Comparison of ENCODE assay signal across 22 cellular contexts in genomic region chr18:24674236-24675004, GRCh38.
DNase-seq lines count a peak whose midpoint lies in the region; ATAC-seq and TF ChIP-seq lines count a peak whose summit lies in the region.
"Had no signal": no experiment of that assay in that cellular context is flagged by ENCODE, and none has a peak within 500 bp of the region (broad histone marks: within the 10 kb centered on the region; RNA-seq: fewer than 3 reads in every experiment).

No MANE protein-coding gene starts in this region.

- peaks cover 13% of the 10 kb centered on the region for H3K4me1 ChIP-seq in IMR-90 (ENCODE audit: control insufficient read depth, insufficient read depth, low read length)
- H3K4me1 ChIP-seq: BLaER1 treated with 17β-estradiol and CSF1 and Interleukin-3, amounts not matched to agents 10 nM and 100 nM had no signal

- peak overlapping the region; percentile 60; the same call in 1 of the 2 replicates for H2AK5ac ChIP-seq in IMR-90 (ENCODE audit: low read depth, low read length)

- no peak overlapping the region for H3K27ac Mint-ChIP-seq in activated CD4-positive, alpha-beta T cell treated with anti-CD3 and anti-CD28 coated beads for 36 hours
- H3K27ac Mint-ChIP-seq in activated naive CD8-positive, alpha-beta T cell: peak overlapping the region; percentile 13
- H3K27ac Mint-ChIP-seq in activated naive CD8-positive, alpha-beta T cell treated with anti-CD3 and anti-CD28 coated beads for 36 hours: no peak overlapping the region
- peak overlapping the region; percentile 78 for H3K27ac Mint-ChIP-seq in activated T-helper 2 cell treated with anti-CD3 and anti-CD28 coated beads, Interferon-gamma antibody, Interleukin-2, Interleukin-4, amounts not matched to agents 10 μg/mL and 5 μg/mL and 100 μg/mL, durations not matched to agents 14 hours and 24 hours and 36 hours
- H3K27ac Mint-ChIP-seq: CD4-positive, alpha-beta memory T cell; IgD-negative memory B cell had no signal

- no peak overlapping the region for H2AFZ ChIP-seq in IMR-90 (replicated peaks; ENCODE audit: low read length, poor library complexity)

- DNase-seq in activated CD4-positive, alpha-beta T cell treated with anti-CD3 and anti-CD28 coated beads for 36 hours: peak; percentile 16
- no peak for DNase-seq in activated CD4-positive, alpha-beta T cell treated with anti-CD3 and anti-CD28 coated beads for 1 hour
- no peak for DNase-seq in activated naive CD8-positive, alpha-beta T cell treated with anti-CD3 and anti-CD28 coated beads for 36 hours
- no peak for DNase-seq in IMR-90
- DNase-seq in activated T-helper 2 cell treated with anti-CD3 and anti-CD28 coated beads, Interferon-gamma antibody, Interleukin-2, Interleukin-4, amounts not matched to agents 10 μg/mL and 5 μg/mL and 100 μg/mL, durations not matched to agents 14 hours and 24 hours and 36 hours (ENCODE audit: low spot score): no peak
- DNase-seq in OCI-M1 (lab: John Stamatoyannopoulos, UW): no peak
- DNase-seq in activated CD8-positive, alpha-beta memory T cell treated with anti-CD3 and anti-CD28 coated beads for 24 hours: no peak
- DNase-seq: 8988T; CD4-positive, alpha-beta memory T cell; DMS153; GDM1; H7; Karpas-422; NCI-H1417; NCI-H187 treated with DMSO at 0.1 percent for 48 hours; NCI-H2107; NCI-H446 treated with DMSO at 0.1 percent for 48 hours; SIG-M5 had no signal

- no peaks in the 10 kb centered on the region for H3K9me3 ChIP-seq in IMR-90 (ENCODE audit: control insufficient read depth, insufficient read depth, low read length)
- H3K9me3 ChIP-seq: BLaER1 treated with 17β-estradiol and CSF1 and Interleukin-3, amounts not matched to agents 10 nM and 100 nM had no signal

- no peak overlapping the region for H3K14ac ChIP-seq in IMR-90 (replicated peaks; ENCODE audit: low read depth, low read length)

- H3K9me1 ChIP-seq in IMR-90 (ENCODE audit: insufficient read depth, low read length): peaks cover 24% of the 10 kb centered on the region

- H3K9me3 Mint-ChIP-seq in activated CD4-positive, alpha-beta T cell treated with anti-CD3 and anti-CD28 coated beads for 36 hours (ENCODE audit: low read depth): no peaks in the 10 kb centered on the region
- no peaks in the 10 kb centered on the region for H3K9me3 Mint-ChIP-seq in activated naive CD8-positive, alpha-beta T cell (ENCODE audit: low read depth)
- no peaks in the 10 kb centered on the region for H3K9me3 Mint-ChIP-seq in activated naive CD8-positive, alpha-beta T cell treated with anti-CD3 and anti-CD28 coated beads for 36 hours
- H3K9me3 Mint-ChIP-seq in activated T-helper 2 cell treated with anti-CD3 and anti-CD28 coated beads, Interferon-gamma antibody, Interleukin-2, Interleukin-4, amounts not matched to agents 10 μg/mL and 5 μg/mL and 100 μg/mL, durations not matched to agents 14 hours and 24 hours and 36 hours: no peaks in the 10 kb centered on the region
- H3K9me3 Mint-ChIP-seq: CD4-positive, alpha-beta memory T cell; IgD-negative memory B cell had no signal

- no peak overlapping the region for H3K56ac ChIP-seq in IMR-90 (ENCODE audit: extremely low read depth, insufficient read depth, low read length)

- no peaks in the 10 kb centered on the region for H4K20me1 ChIP-seq in IMR-90 (ENCODE audit: insufficient read depth, low read length)
- H4K20me1 ChIP-seq: BLaER1 treated with 17β-estradiol and CSF1 and Interleukin-3, amounts not matched to agents 10 nM and 100 nM had no signal

- no peak overlapping the region for H2AK9ac ChIP-seq in IMR-90 (replicated peaks; ENCODE audit: low read depth, low read length, poor library complexity)

- intact Hi-C loops in activated CD4-positive, alpha-beta T cell treated with anti-CD3 and anti-CD28 coated beads for 36 hours (cut with DNase I, micrococcal nuclease): loop anchor here in 1 of 2 experiments (5.0 kb wide), 1 partner anchor 262 kb away; no protein-coding TSS in a partner anchor
- intact Hi-C loops in IMR-90 (cut with micrococcal nuclease): loop anchor here (10.0 kb wide), 1 partner anchor 190 kb away; no protein-coding TSS in a partner anchor
- intact Hi-C loops in activated T-helper 2 cell treated with anti-CD3 and anti-CD28 coated beads, Interferon-gamma antibody, Interleukin-2, Interleukin-4, amounts not matched to agents 10 μg/mL and 5 μg/mL and 100 μg/mL, durations not matched to agents 14 hours and 24 hours and 36 hours (cut with micrococcal nuclease): loop anchor here (1.0 to 10.0 kb wide), 6 partner anchors 14 to 1543 kb away; partner anchors contain the start of gene HRH4

- no peaks in the 10 kb centered on the region for H3K79me1 ChIP-seq in IMR-90 (ENCODE audit: low read depth in 1 of 2, low read length in 2 of 2)

- no peak overlapping the region for H3K4me3 Mint-ChIP-seq in activated CD4-positive, alpha-beta T cell treated with anti-CD3 and anti-CD28 coated beads for 36 hours
- no peak overlapping the region for H3K4me3 Mint-ChIP-seq in activated naive CD8-positive, alpha-beta T cell
- no peak overlapping the region for H3K4me3 Mint-ChIP-seq in activated naive CD8-positive, alpha-beta T cell treated with anti-CD3 and anti-CD28 coated beads for 36 hours
- H3K4me3 Mint-ChIP-seq in activated T-helper 2 cell treated with anti-CD3 and anti-CD28 coated beads, Interferon-gamma antibody, Interleukin-2, Interleukin-4, amounts not matched to agents 10 μg/mL and 5 μg/mL and 100 μg/mL, durations not matched to agents 14 hours and 24 hours and 36 hours (ENCODE audit: low read depth): no peak overlapping the region
- H3K4me3 Mint-ChIP-seq: CD4-positive, alpha-beta memory T cell; IgD-negative memory B cell had no signal

- no peak overlapping the region for H2BK5ac ChIP-seq in IMR-90 (ENCODE audit: low read depth, low read length, poor library complexity, severe bottlenecking)

- H4K91ac ChIP-seq in IMR-90 (ENCODE audit: insufficient read depth, low read depth, low read length): peak overlapping the region; percentile 19; the same call in 1 of the 2 replicates

- peaks cover 11% of the 10 kb centered on the region for H3K4me1 Mint-ChIP-seq in activated CD4-positive, alpha-beta T cell treated with anti-CD3 and anti-CD28 coated beads for 36 hours
- H3K4me1 Mint-ChIP-seq in activated naive CD8-positive, alpha-beta T cell (ENCODE audit: low read depth): no peaks in the 10 kb centered on the region
- peaks cover 4% of the 10 kb centered on the region for H3K4me1 Mint-ChIP-seq in activated naive CD8-positive, alpha-beta T cell treated with anti-CD3 and anti-CD28 coated beads for 36 hours
- peaks cover 30% of the 10 kb centered on the region for H3K4me1 Mint-ChIP-seq in activated T-helper 2 cell treated with anti-CD3 and anti-CD28 coated beads, Interferon-gamma antibody, Interleukin-2, Interleukin-4, amounts not matched to agents 10 μg/mL and 5 μg/mL and 100 μg/mL, durations not matched to agents 14 hours and 24 hours and 36 hours (ENCODE audit: low read depth)
- H3K4me1 Mint-ChIP-seq: CD4-positive, alpha-beta memory T cell; IgD-negative memory B cell had no signal

- H3K18ac ChIP-seq in IMR-90 (ENCODE audit: low read depth, low read length): peak overlapping the region; percentile 50; the same call in 1 of the 2 replicates

- peak overlapping the region; percentile 58 for H3K4ac ChIP-seq in IMR-90 (ENCODE audit: low read depth, low read length)

- CTCF ChIA-PET in activated CD4-positive, alpha-beta T cell treated with anti-CD3 and anti-CD28 coated beads for 36 hours (lab: Charles Lee): no interaction called here
- CTCF ChIA-PET in IMR-90 (lab: Yijun Ruan, JAX): no interaction called here

- peak overlapping the region; percentile 58 for H4K5ac ChIP-seq in IMR-90 (ENCODE audit: low read depth, low read length)

- no peak for TF ChIP-seq POLR2A in IMR-90 (IDR thresholded peaks at IDR 0.05; ENCODE audit: low read depth, low read length)

- peak overlapping the region; percentile 89 for H2BK120ac ChIP-seq in IMR-90 (ENCODE audit: low read depth, low read length)

- no peak overlapping the region for H3K23ac ChIP-seq in IMR-90 (ENCODE audit: low read depth, low read length)

- no peaks in the 10 kb centered on the region for H3K36me3 ChIP-seq in IMR-90 (ENCODE audit: control insufficient read depth, insufficient read depth, low read length)
- H3K36me3 ChIP-seq: BLaER1 treated with 17β-estradiol and CSF1 and Interleukin-3, amounts not matched to agents 10 nM and 100 nM had no signal

- no peaks in the 10 kb centered on the region for H3K36me3 Mint-ChIP-seq in activated CD4-positive, alpha-beta T cell treated with anti-CD3 and anti-CD28 coated beads for 36 hours (ENCODE audit: low read depth)
- H3K36me3 Mint-ChIP-seq in activated naive CD8-positive, alpha-beta T cell: no peaks in the 10 kb centered on the region
- no peaks in the 10 kb centered on the region for H3K36me3 Mint-ChIP-seq in activated naive CD8-positive, alpha-beta T cell treated with anti-CD3 and anti-CD28 coated beads for 36 hours
- H3K36me3 Mint-ChIP-seq in activated T-helper 2 cell treated with anti-CD3 and anti-CD28 coated beads, Interferon-gamma antibody, Interleukin-2, Interleukin-4, amounts not matched to agents 10 μg/mL and 5 μg/mL and 100 μg/mL, durations not matched to agents 14 hours and 24 hours and 36 hours (ENCODE audit: low read depth): peaks cover 3% of the 10 kb centered on the region
- H3K36me3 Mint-ChIP-seq: CD4-positive, alpha-beta memory T cell had no signal

- dilution Hi-C loops in IMR-90 (cut with HindIII; ENCODE audit: low sequenced_read_pairs, unreplicated experiment): no loop called here

- H3K9ac ChIP-seq in IMR-90 (ENCODE audit: low read depth, low read length): no peak overlapping the region
- H3K9ac ChIP-seq: BLaER1 treated with 17β-estradiol and CSF1 and Interleukin-3, amounts not matched to agents 10 nM and 100 nM had no signal

- WGBS in IMR-90 (ENCODE audit: extremely low coverage in 2 of 2, insufficient read length in 1 of 2), 2 experiments: 90% methylated on average over 3 of the region's 6 CpGs; no CpG with 5 or more reads in 1 of the 2 experiments

- no peak overlapping the region for H3K27ac ChIP-seq in IMR-90 (ENCODE audit: insufficient read depth, low read length)
- H3K27ac ChIP-seq: BLaER1 treated with 17β-estradiol and CSF1 and Interleukin-3, amounts not matched to agents 10 nM and 100 nM had no signal

- TF ChIP-seq RAD21 in IMR-90 (IDR thresholded peaks at IDR 0.05; ENCODE audit: low read length): no peak

- peaks cover 18% of the 10 kb centered on the region for H3K27me3 Mint-ChIP-seq in activated CD4-positive, alpha-beta T cell treated with anti-CD3 and anti-CD28 coated beads for 36 hours
- H3K27me3 Mint-ChIP-seq in activated naive CD8-positive, alpha-beta T cell: peaks cover 10% of the 10 kb centered on the region
- H3K27me3 Mint-ChIP-seq in activated naive CD8-positive, alpha-beta T cell treated with anti-CD3 and anti-CD28 coated beads for 36 hours: peaks cover 9% of the 10 kb centered on the region
- no peaks in the 10 kb centered on the region for H3K27me3 Mint-ChIP-seq in activated T-helper 2 cell treated with anti-CD3 and anti-CD28 coated beads, Interferon-gamma antibody, Interleukin-2, Interleukin-4, amounts not matched to agents 10 μg/mL and 5 μg/mL and 100 μg/mL, durations not matched to agents 14 hours and 24 hours and 36 hours (ENCODE audit: low read depth)

- H4K8ac ChIP-seq in IMR-90 (ENCODE audit: low read depth in 2 of 2, low read length in 2 of 2): peak overlapping the region in 1 of 2 experiments; percentile 5; a peak in 1 of 4 replicates

- H3K4me3 ChIP-seq in IMR-90 (ENCODE audit: insufficient read depth, low read depth, low read length): no peak overlapping the region
- H3K4me3 ChIP-seq: BLaER1 treated with 17β-estradiol and CSF1 and Interleukin-3, amounts not matched to agents 10 nM and 100 nM had no signal

- ATAC-seq in activated CD4-positive, alpha-beta T cell treated with anti-CD3 and anti-CD28 coated beads for 36 hours: peak; percentile 64
- ATAC-seq in IMR-90 (ENCODE audit: low read depth): no peak
- ATAC-seq: Panc1 had no signal

- H3K27me3 ChIP-seq in IMR-90 (ENCODE audit: control insufficient read depth, insufficient read depth, low read length): no peaks in the 10 kb centered on the region
- H3K27me3 ChIP-seq: BLaER1 treated with 17β-estradiol and CSF1 and Interleukin-3, amounts not matched to agents 10 nM and 100 nM had no signal

- no peak overlapping the region for H3K4me2 ChIP-seq in IMR-90 (ENCODE audit: low read depth, low read length)
- H3K4me2 ChIP-seq: BLaER1 treated with 17β-estradiol and CSF1 and Interleukin-3, amounts not matched to agents 10 nM and 100 nM had no signal

- in situ Hi-C loops in IMR-90 (cut with MboI; ENCODE audit: low sequenced_read_pairs): no loop called here

- H2BK20ac ChIP-seq in IMR-90 (ENCODE audit: low read depth, low read length): peak overlapping the region; percentile 77

- POLR2A ChIA-PET in activated CD4-positive, alpha-beta T cell treated with anti-CD3 and anti-CD28 coated beads for 36 hours (lab: Charles Lee): no interaction called here
- POLR2A ChIA-PET in IMR-90 (lab: Charles Lee; ENCODE audit: unreplicated experiment): no interaction called here

- no peak for TF ChIP-seq CTCF in IMR-90 (conservative IDR thresholded peaks at IDR 0.05; ENCODE audit: low read depth, low read length)

- BruUV-seq in IMR-90 (replicated peaks; lab: Mats Ljungman, UMichigan): no TSS peak

- H2BK15ac ChIP-seq in IMR-90 (ENCODE audit: low read depth, low read length): peak overlapping the region; percentile 59; the same call in 1 of the 3 replicates

Comparison
In these comparisons a context has a peak if more than half of its experiments do, and no peak if none do; other contexts are left out.
1. H3K27ac Mint-ChIP-seq: peak in activated naive CD8-positive, alpha-beta T cell (single experiment) and activated T-helper 2 cell treated with anti-CD3 and anti-CD28 coated beads, Interferon-gamma antibody, Interleukin-2, Interleukin-4, amounts not matched to agents 10 μg/mL and 5 μg/mL and 100 μg/mL, durations not matched to agents 14 hours and 24 hours and 36 hours (single experiment); none in activated CD4-positive, alpha-beta T cell treated with anti-CD3 and anti-CD28 coated beads for 36 hours (single experiment) and activated naive CD8-positive, alpha-beta T cell treated with anti-CD3 and anti-CD28 coated beads for 36 hours (single experiment).